30 cellular contexts compared by ENCODE assay signal in genomic region chr11:85534806-85535205, GRCh38.
DNase-seq lines count a peak whose midpoint lies in the region; ATAC-seq, FAIRE-seq and TF ChIP-seq lines count a peak whose summit lies in the region.
"Had no signal": no experiment of that assay in that cellular context is flagged by ENCODE, and none has a peak within 500 bp of the region (broad histone marks: within the 10 kb centered on the region; RNA-seq: fewer than 3 reads in every experiment).

No MANE protein-coding gene starts in this region.

- BruUV-seq in K562 (replicated peaks; lab: Mats Ljungman, UMichigan), result no TSS peak

- H3K27me3 ChIP-seq in K562 (ENCODE audit: control insufficient read depth in 2 of 2, insufficient read depth in 2 of 2, low read length in 2 of 2), result no peaks in the 10 kb centered on the region
- H3K27me3 ChIP-seq: BE2C; BLaER1; BLaER1 treated with 17β-estradiol and CSF1 and Interleukin-3, amounts not matched to agents 10 nM and 100 nM had no signal

- H3K4me1 ChIP-seq in HEK293 (ENCODE audit: control insufficient read depth, insufficient read depth, low read length) (no peaks in the 10 kb centered on the region), K562 (replicated peaks in 1 of 2; ENCODE audit: control insufficient read depth in 2 of 2, insufficient read depth in 2 of 2, low read length in 2 of 2) (no peaks in the 10 kb centered on the region)
- H3K4me1 ChIP-seq: A549; BE2C; BLaER1; BLaER1 treated with 17β-estradiol and CSF1 and Interleukin-3, amounts not matched to agents 10 nM and 100 nM; Caco-2 had no signal

- no peak for TF ChIP-seq EP300 in K562 (IDR thresholded peaks at IDR 0.05; ENCODE audit: low read length)

- H3K27ac ChIP-seq in HEK293 (ENCODE audit: extremely low read depth, low read depth, low read length) (no peak overlapping the region), K562 (ENCODE audit: extremely low read depth, low read depth, low read length) (no peak overlapping the region)
- H3K27ac ChIP-seq: 22Rv1; A549; BLaER1; BLaER1 treated with 17β-estradiol and CSF1 and Interleukin-3, amounts not matched to agents 10 nM and 100 nM; C4-2B had no signal

- in situ Hi-C loops in K562 (cut with MboI), result no loop called here

- CTCF ChIA-PET in HEK293 (lab: Yijun Ruan, JAX) (no interaction called here), K562 (lab: Yijun Ruan, JAX; ENCODE audit: low intra/inter-chr PET ratio) (no interaction called here)

- intact Hi-C loops in K562 (cut with micrococcal nuclease), result no loop called here

- no peak overlapping the region for H3K9ac ChIP-seq in K562 (ENCODE audit: insufficient read depth in 1 of 2, low read depth in 2 of 2, low read length in 2 of 2)
- H3K9ac ChIP-seq: BLaER1; BLaER1 treated with 17β-estradiol and CSF1 and Interleukin-3, amounts not matched to agents 10 nM and 100 nM had no signal

- TF ChIP-seq POLR2A in K562 (conservative IDR thresholded peaks at IDR 0.05), result no peak

- H3K79me2 ChIP-seq in K562 (ENCODE audit: control insufficient read depth, insufficient read depth, low read length), result no peaks in the 10 kb centered on the region

- no peak overlapping the region for H2AFZ ChIP-seq in K562 (ENCODE audit: low read depth, low read length)

- H3K4me2 ChIP-seq in K562 (ENCODE audit: insufficient read depth, low read length), result no peak overlapping the region
- H3K4me2 ChIP-seq: A549; BLaER1; BLaER1 treated with 17β-estradiol and CSF1 and Interleukin-3, amounts not matched to agents 10 nM and 100 nM had no signal

- H4K20me1 ChIP-seq in K562 (replicated peaks; ENCODE audit: control insufficient read depth, insufficient read depth, low read length), result no peaks in the 10 kb centered on the region
- H4K20me1 ChIP-seq: BLaER1; BLaER1 treated with 17β-estradiol and CSF1 and Interleukin-3, amounts not matched to agents 10 nM and 100 nM had no signal

- H3K36me3 ChIP-seq in HEK293 (ENCODE audit: control insufficient read depth in 2 of 2, insufficient read depth in 1 of 2, low read length in 2 of 2) (no peaks in the 10 kb centered on the region), K562 (ENCODE audit: control insufficient read depth, insufficient read depth, low read length) (no peaks in the 10 kb centered on the region)
- H3K36me3 ChIP-seq: BE2C; BLaER1 treated with 17β-estradiol and CSF1 and Interleukin-3, amounts not matched to agents 10 nM and 100 nM had no signal

- H3K9me1 ChIP-seq in K562 (ENCODE audit: control insufficient read depth, insufficient read depth, low read length), result no peaks in the 10 kb centered on the region

- no peak for TF ChIP-seq RAD21 in K562 (CRISPR knock-in tag; conservative IDR thresholded peaks at IDR 0.05 in 1 of 2, IDR thresholded peaks at IDR 0.05 in 1 of 2)

- H3K4me3 ChIP-seq in HEK293 (ENCODE audit: low read depth, low read length), result no peak overlapping the region
- H3K4me3 ChIP-seq in K562, result no peak overlapping the region
- H3K4me3 ChIP-seq: A549; BLaER1; BLaER1 treated with 17β-estradiol and CSF1 and Interleukin-3, amounts not matched to agents 10 nM and 100 nM had no signal

- POLR2A ChIA-PET in HEK293 (lab: Yijun Ruan, JAX) (no interaction called here), K562 (lab: Yijun Ruan, JAX) (no interaction called here)

- TF ChIP-seq CTCF in HEK293 (tag by site-specific recombination; IDR thresholded peaks at IDR 0.05), result no peak
- TF ChIP-seq CTCF in K562 (IDR thresholded peaks at IDR 0.05 in 2 of 3, conservative IDR thresholded peaks at IDR 0.05 in 1 of 3; ENCODE audit: insufficient read depth in 2 of 3, low read depth in 1 of 3, low read length in 3 of 3), result no peak

- DNase-seq in K562 (ENCODE audit: extremely low read depth in 1 of 4, low spot score in 3 of 4), result no peak
- DNase-seq in EL, result no peak
- DNase-seq in NCI-H2196 (lab: John Stamatoyannopoulos, UW; ENCODE audit: unreplicated experiment), result no peak
- DNase-seq: 8988T; ACHN; AML-193; BE2C; C1 segment of cervical spinal cord; Caco-2; Calu3; CD4-positive, alpha-beta memory T cell; CD4-positive, alpha-beta T cell; CD4-positive, CD25-positive, alpha-beta regulatory T cell; CD8-positive, alpha-beta memory T cell; CD8-positive, alpha-beta T cell; COR-L47; DMS 273 treated with DMSO at 0.1 percent for 48 hours; DMS153; DMS53; DMS79; DMS79 treated with DMSO at 0.1 percent for 48 hours; DND-41 had no signal

- 0% methylated on average over 3 of the region's 3 CpGs for WGBS in K562 (ENCODE audit: insufficient coverage, low coverage, missing lambda C conversion rate)

- FAIRE-seq in K562 (lab: Jason Lieb, UNC), result no peak
- FAIRE-seq: A204.1, A549, D721Med had no signal

- H3K9me3 ChIP-seq in HEK293 (ENCODE audit: control insufficient read depth, insufficient read depth, low read depth, low read length), result no peaks in the 10 kb centered on the region
- peaks cover 4% of the 10 kb centered on the region for H3K9me3 ChIP-seq in K562 (replicated peaks; ENCODE audit: control insufficient read depth, insufficient read depth, low read depth, low read length)
- H3K9me3 ChIP-seq: BE2C had no signal

- ATAC-seq in K562, result no peak
- ATAC-seq: A549; CD8-positive, alpha-beta T cell had no signal

TF ChIP-seq in HEK293, 187 proteins besides CTCF, POLR2A, EP300 and RAD21:
- peak; percentile 95 for TF ChIP-seq ZNF184 (tag by site-specific recombination; IDR thresholded peaks at IDR 0.05)
- no peak for TF ChIP-seq ZNF112 (tag by site-specific recombination; IDR thresholded peaks at IDR 0.05)

TF ChIP-seq in K562, 482 proteins besides CTCF, POLR2A, EP300 and RAD21:
- TF ChIP-seq ZNF184 (CRISPR knock-in tag; IDR thresholded peaks at IDR 0.05), result peak; percentile 74
- TF ChIP-seq HNRNPL (IDR thresholded peaks at IDR 0.05; ENCODE audit: low read depth, low read length), result no peak
- peak; percentile 74 for TF ChIP-seq RBM25 (IDR thresholded peaks at IDR 0.05; ENCODE audit: low read depth, low read length, severe bottlenecking)
TF ChIP-seq in K562: peak in this region for 2.

Comparison
In these comparisons a context has a peak if more than half of its experiments do, and no peak if none do; other contexts are left out.
1. Of the 44 proteins assayed by ChIP-seq in both K562 and HEK293: peak only in K562: none; only in HEK293: none; in both: ZNF184; in neither: 43.